Comparison of ENCODE assay signal across 8 cellular contexts in genomic region chrX:152904151-152905080, GRCh38. TPM values are rescaled to one million over a fixed set of nuclear protein-coding genes. Genes with fewer than 3 reads are reported as not detected.
A peak's percentile ranks its signal among the peaks of the same experiment; 100 is the strongest.
DNase-seq lines count a peak whose midpoint lies in the region; ATAC-seq and TF ChIP-seq lines count a peak whose summit lies in the region.

No MANE protein-coding gene starts in this region.

- no peak for TF ChIP-seq POLR2A in erythroblast (IDR thresholded peaks at IDR 0.05; ENCODE audit: low read length)

- peaks cover 20% of the 10 kb centered on the region for H3K79me2 ChIP-seq in ACC112 (ENCODE audit: control insufficient read depth, insufficient read depth, low read length, unreplicated experiment)

- H3K4me1 ChIP-seq in ACC112 (ENCODE audit: control insufficient read depth, insufficient read depth, low read length, unreplicated experiment) = peaks cover 22% of the 10 kb centered on the region

- DNase-seq in NCI-H1092 (lab: John Stamatoyannopoulos, UW) = peak; percentile 19
- DNase-seq in activated CD4-positive, alpha-beta T cell treated with anti-CD3 and anti-CD28 coated beads, Interleukin-2, amount 50 U/mL, for 48 hours = peak; percentile 43 to 58
- peak; percentile 8 to 50 for DNase-seq in erythroblast (lab: John Stamatoyannopoulos, UW)
- DNase-seq in natural killer cell treated with Interleukin-12 subunit alpha and Interleukin-12 subunit beta and Interleukin-15 and Interleukin-18, amount 100 ng/mL, for 72 hours (ENCODE audit: low spot score) = peak; percentile 61
- no peak for DNase-seq in NCI-H187 treated with DMSO at 0.1 percent for 48 hours (lab: John Stamatoyannopoulos, UW)

- TF ChIP-seq CTCF in GM12873 (IDR thresholded peaks at IDR 0.05; ENCODE audit: insufficient read depth, low read depth, low read length, missing control alignments) = peak; percentile 95

- H3K36me3 Mint-ChIP-seq in natural killer cell treated with Interleukin-12 subunit alpha and Interleukin-12 subunit beta and Interleukin-15 and Interleukin-18, amount 100 ng/mL, for 72 hours = no peaks in the 10 kb centered on the region

- no peaks in the 10 kb centered on the region for H3K4me1 Mint-ChIP-seq in natural killer cell treated with Interleukin-12 subunit alpha and Interleukin-12 subunit beta and Interleukin-15 and Interleukin-18, amount 100 ng/mL, for 72 hours (ENCODE audit: low read depth in 2 of 2)

- H3K27me3 Mint-ChIP-seq in natural killer cell treated with Interleukin-12 subunit alpha and Interleukin-12 subunit beta and Interleukin-15 and Interleukin-18, amount 100 ng/mL, for 72 hours = peaks cover 0 to 8% of the 10 kb centered on the region in 2 donors

- no peaks in the 10 kb centered on the region for H3K27me3 ChIP-seq in ACC112 (ENCODE audit: insufficient read depth, low read length)

- ATAC-seq in natural killer cell treated with Interleukin-12 subunit alpha and Interleukin-12 subunit beta and Interleukin-15 and Interleukin-18, amount 100 ng/mL, for 72 hours = peak in 1 of 2 donors; percentile 48
- no peak for ATAC-seq in HG03097 (IDR thresholded peaks at IDR 0.05; ENCODE audit: low FRiP score, unreplicated experiment)

- H3K9me3 Mint-ChIP-seq in natural killer cell treated with Interleukin-12 subunit alpha and Interleukin-12 subunit beta and Interleukin-15 and Interleukin-18, amount 100 ng/mL, for 72 hours = no peaks in the 10 kb centered on the region

- H3K36me3 ChIP-seq in ACC112 (ENCODE audit: insufficient read depth, low read length) = no peaks in the 10 kb centered on the region

- H3K27ac ChIP-seq in ACC112 (ENCODE audit: low read depth, low read length) = peak overlapping the region; percentile 1; the same call in 1 of the 2 replicates

- no peak overlapping the region for H3K4me3 Mint-ChIP-seq in natural killer cell treated with Interleukin-12 subunit alpha and Interleukin-12 subunit beta and Interleukin-15 and Interleukin-18, amount 100 ng/mL, for 72 hours

- H3K4me3 ChIP-seq in ACC112 (ENCODE audit: low read depth, low read length) = no peak overlapping the region

- peak overlapping the region; percentile 12 for H2AFZ ChIP-seq in ACC112 (ENCODE audit: low read length, unreplicated experiment)

- no peak overlapping the region for H3K27ac Mint-ChIP-seq in natural killer cell treated with Interleukin-12 subunit alpha and Interleukin-12 subunit beta and Interleukin-15 and Interleukin-18, amount 100 ng/mL, for 72 hours

RNA-seq across cellular contexts. Expression of gene ZNF185, which starts 6.5 kb away (rescaled TPM):
- total RNA-seq in natural killer cell treated with Interleukin-12 subunit alpha and Interleukin-12 subunit beta and Interleukin-15 and Interleukin-18, amount 100 ng/mL, for 72 hours = 1 to 10 TPM in 1 of 2 donors, under 1 TPM in 1; 0.48 to 1.5 TPM
